Comparison of ENCODE assay signal across 9 cellular contexts in the genomic region with DNA sequence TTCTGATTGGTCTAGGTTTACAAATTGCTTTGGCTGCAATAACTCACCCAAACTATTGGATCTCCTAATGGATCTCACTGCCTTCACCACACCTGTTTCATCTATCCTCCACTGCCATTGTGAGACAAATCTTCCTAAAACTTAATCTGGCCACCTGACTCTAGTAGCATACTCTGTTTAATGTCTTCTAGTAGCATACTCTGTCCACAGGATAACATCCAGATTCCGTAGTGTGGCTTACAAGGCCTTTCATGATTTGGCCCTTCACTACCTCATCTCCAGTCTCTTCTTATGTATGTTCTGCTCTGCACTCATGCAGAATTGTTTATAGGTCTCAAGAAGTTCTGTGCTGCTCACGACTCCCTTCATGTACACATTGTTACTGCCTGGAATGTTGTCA. TPM values are rescaled to one million over a fixed set of nuclear protein-coding genes. Genes with fewer than 3 reads are reported as not detected.
"Had no signal": no experiment of that assay in that cellular context is flagged by ENCODE, and none has a peak within 500 bp of the region (broad histone marks: within the 10 kb centered on the region; RNA-seq: fewer than 3 reads in every experiment).

No MANE protein-coding gene starts in this region.

- H2AFZ ChIP-seq: GM23338 had no signal

- H3K4me3 ChIP-seq: GM23338 had no signal

- H3K4me3 Mint-ChIP-seq: GM23338, H9 had no signal

- H3K4me2 ChIP-seq: GM23338 had no signal

- H3K27ac Mint-ChIP-seq: GM23338, H9 had no signal

- ATAC-seq: GM23338 had no signal

- DNase-seq: H9, HCEC 1CT, IMR-90, KBM-7 had no signal

- FAIRE-seq: H1, H54, HTR-8/SVneo had no signal

RNA-seq across cellular contexts. Expression of a gene that starts 10.0 kb away (rescaled TPM):
- total RNA-seq: HT-29 had no signal
